In genomic region chr2:122011493-122012270, GRCh38 we compare ENCODE assay signal across 17 cellular contexts.
"Had no signal": no experiment of that assay in that cellular context is flagged by ENCODE, and none has a peak within 500 bp of the region (broad histone marks: within the 10 kb centered on the region; RNA-seq: fewer than 3 reads in every experiment).

No MANE protein-coding gene starts in this region.

- H3K36me3 ChIP-seq: esophagus squamous epithelium, lower lobe of right lung, neutrophil had no signal

- H3K9me3 Mint-ChIP-seq: activated T-helper 17 cell treated with anti-CD3 and anti-CD28 coated beads, Interleukin-2, amount 50 U/mL, for 72 hours; dendritic cell treated with granulocyte-macrophage colony-stimulating factor and Interleukin-4, amounts not matched to agents 40 ng/mL and 50 ng/mL, for 4 days had no signal

- H3K36me3 Mint-ChIP-seq: naive thymus-derived CD8-positive, alpha-beta T cell had no signal

- H3K27me3 Mint-ChIP-seq: dendritic cell treated with granulocyte-macrophage colony-stimulating factor and Interleukin-4, amounts not matched to agents 40 ng/mL and 50 ng/mL, for 4 days had no signal

- H3K27me3 ChIP-seq: esophagus squamous epithelium had no signal

- H3K4me3 Mint-ChIP-seq: activated T-helper 17 cell treated with anti-CD3 and anti-CD28 coated beads, Interleukin-2, amount 50 U/mL, for 72 hours; dendritic cell treated with granulocyte-macrophage colony-stimulating factor and Interleukin-4, amounts not matched to agents 40 ng/mL and 50 ng/mL, for 4 days; effector memory CD8-positive, alpha-beta T cell; naive thymus-derived CD8-positive, alpha-beta T cell; T-helper 17 cell had no signal

- H3K27ac ChIP-seq: esophagus squamous epithelium, lower lobe of right lung, neutrophil had no signal

- H3K4me1 ChIP-seq: esophagus squamous epithelium, lower lobe of right lung had no signal

- H3K27ac Mint-ChIP-seq: activated T-helper 17 cell treated with anti-CD3 and anti-CD28 coated beads, Interleukin-2, amount 50 U/mL, for 72 hours; dendritic cell treated with granulocyte-macrophage colony-stimulating factor and Interleukin-4, amounts not matched to agents 40 ng/mL and 50 ng/mL, for 4 days; effector memory CD8-positive, alpha-beta T cell; naive thymus-derived CD8-positive, alpha-beta T cell; T-helper 17 cell had no signal

- H3K4me1 Mint-ChIP-seq: activated T-helper 17 cell treated with anti-CD3 and anti-CD28 coated beads, Interleukin-2, amount 50 U/mL, for 72 hours; naive thymus-derived CD8-positive, alpha-beta T cell; T-helper 17 cell had no signal

- H3K4me3 ChIP-seq: esophagus squamous epithelium, lower lobe of right lung had no signal

- DNase-seq: activated CD4-positive, alpha-beta T cell treated with anti-CD3 and anti-CD28 coated beads, Interleukin-2, amount 50 U/mL, for 48 hours; activated naive CD4-positive, alpha-beta T cell treated with Interleukin-2 at 50 U/mL for 16 hours; activated T-cell treated with anti-CD3 and anti-CD28 coated beads, Interleukin-2, amount 50 U/mL, for 1 hour; anterior cingulate cortex; cerebellar nuclear complex; effector memory CD8-positive, alpha-beta T cell; esophagus squamous epithelium; left cardiac atrium; lower lobe of right lung; naive thymus-derived CD8-positive, alpha-beta T cell; posterior cingulate gyrus; retina; stimulated activated naive CD4-positive, alpha-beta T cell; T-helper 17 cell had no signal

- ATAC-seq: activated T-helper 17 cell treated with anti-CD3 and anti-CD28 coated beads, Interleukin-2, amount 50 U/mL, for 72 hours; effector memory CD8-positive, alpha-beta T cell; left cardiac atrium; lower lobe of right lung; naive thymus-derived CD8-positive, alpha-beta T cell; T-helper 17 cell had no signal

- H3K9me3 ChIP-seq: esophagus squamous epithelium, lower lobe of right lung, neutrophil had no signal
